35 cellular contexts compared by ENCODE assay signal in the genomic region with DNA sequence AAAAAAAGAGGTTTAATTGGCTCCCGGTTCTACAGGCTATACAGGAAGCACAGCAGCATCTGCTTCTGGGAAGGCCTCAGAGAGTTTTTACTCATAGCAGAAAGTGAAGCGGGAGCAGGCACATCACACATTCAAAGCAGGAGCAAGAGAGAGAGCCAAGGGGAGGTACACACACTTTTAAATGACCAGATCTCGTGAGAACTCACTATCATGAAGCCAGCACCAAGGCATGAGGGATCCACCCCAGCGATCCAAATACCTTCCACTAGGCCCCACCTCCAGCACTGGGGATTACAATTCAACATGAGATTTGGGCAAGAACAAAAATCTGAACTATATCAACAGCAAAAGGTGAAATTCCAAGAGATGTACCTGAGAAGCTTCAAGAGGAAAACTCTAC.
"Had no signal": no experiment of that assay in that cellular context is flagged by ENCODE, and none has a peak within 500 bp of the region (broad histone marks: within the 10 kb centered on the region; RNA-seq: fewer than 3 reads in every experiment).

No MANE protein-coding gene starts in this region.

- H3K4me3 Mint-ChIP-seq: activated CD4-positive, alpha-beta memory T cell treated with anti-CD3 and anti-CD28 coated beads for 36 hours; activated CD4-positive, alpha-beta T cell treated with anti-CD3 and anti-CD28 coated beads for 36 hours; activated CD4-positive, alpha-beta T cell treated with anti-CD3 and anti-CD28 coated beads, Interleukin-2, amount 10 ng/mL, durations not matched to agents 24 days and 14 days; activated CD8-positive, alpha-beta memory T cell treated with anti-CD3 and anti-CD28 coated beads, Interleukin-2, amount 10 ng/mL, durations not matched to agents 7 days and 5 days; activated CD8-positive, alpha-beta T cell treated with anti-CD3 and anti-CD28 coated beads, Interleukin-2, amount 10 ng/mL, durations not matched to agents 7 days and 5 days; activated naive CD8-positive, alpha-beta T cell; activated T-cell treated with anti-CD3 and anti-CD28 coated beads, Interleukin-2, amount 50 U/mL, for 72 hours; effector memory CD8-positive, alpha-beta T cell; T-helper 17 cell; T-helper 2 cell treated with Interferon-gamma antibody and Interleukin-4, amounts not matched to agents 5 μg/mL and 100 μg/mL, for 36 hours had no signal

- FAIRE-seq: astrocyte, bronchial epithelial cell, colon had no signal

- H3K4me1 ChIP-seq: esophagus squamous epithelium, gastroesophageal sphincter, heart right ventricle had no signal

- H3K36me3 ChIP-seq: brain microvascular endothelial cell, esophagus squamous epithelium, gastroesophageal sphincter, heart right ventricle, WERI-Rb-1 had no signal

- H3K4me1 Mint-ChIP-seq: activated CD4-positive, alpha-beta T cell treated with anti-CD3 and anti-CD28 coated beads for 36 hours; activated CD4-positive, alpha-beta T cell treated with anti-CD3 and anti-CD28 coated beads, Interleukin-2, amount 10 ng/mL, durations not matched to agents 24 days and 14 days; activated CD8-positive, alpha-beta memory T cell treated with anti-CD3 and anti-CD28 coated beads, Interleukin-2, amount 10 ng/mL, durations not matched to agents 7 days and 5 days; T-helper 17 cell had no signal

- ATAC-seq: activated CD4-positive, alpha-beta T cell treated with anti-CD3 and anti-CD28 coated beads for 36 hours; activated CD8-positive, alpha-beta memory T cell treated with anti-CD3 and anti-CD28 coated beads, Interleukin-2, amount 10 ng/mL, durations not matched to agents 7 days and 5 days; activated CD8-positive, alpha-beta T cell treated with anti-CD3 and anti-CD28 coated beads, Interleukin-2, amount 10 ng/mL, durations not matched to agents 7 days and 5 days; activated T-cell treated with anti-CD3 and anti-CD28 coated beads, Interleukin-2, amount 50 U/mL, for 72 hours; effector memory CD8-positive, alpha-beta T cell; gastroesophageal sphincter; heart right ventricle; T-helper 17 cell had no signal

- DNase-seq: activated CD4-positive, alpha-beta memory T cell treated with anti-CD3 and anti-CD28 coated beads for 36 hours; activated CD4-positive, alpha-beta T cell treated with anti-CD3 and anti-CD28 coated beads for 36 hours; activated CD4-positive, alpha-beta T cell treated with anti-CD3 and anti-CD28 coated beads, Interleukin-2, amount 10 ng/mL, durations not matched to agents 24 days and 14 days; activated CD4-positive, CD25-positive, alpha-beta regulatory T cell; activated CD4-positive, CD25-positive, alpha-beta regulatory T cell treated with anti-CD3 and anti-CD28 coated beads, Interleukin-2, amount 50 U/mL, for 72 hours; activated CD8-positive, alpha-beta memory T cell treated with anti-CD3 and anti-CD28 coated beads, Interleukin-2, amount 10 ng/mL, durations not matched to agents 7 days and 5 days; activated CD8-positive, alpha-beta memory T cell treated with anti-CD3 and anti-CD28 coated beads, Interleukin-2, amount 50 U/mL, for 4 hours; activated CD8-positive, alpha-beta T cell treated with anti-CD3 and anti-CD28 coated beads, Interleukin-2, amount 10 ng/mL, durations not matched to agents 7 days and 5 days; activated gamma-delta T cell treated with Interleukin-2 at 50 U/mL for 16 hours; activated naive CD4-positive, alpha-beta T cell treated with anti-CD3 and anti-CD28 coated beads, Interleukin-2, amount 50 U/mL, for 16 hours; activated naive CD4-positive, alpha-beta T cell treated with Interleukin-2 at 50 U/mL for 16 hours; activated T-cell treated with anti-CD3 and anti-CD28 coated beads, Interleukin-2, amount 50 U/mL, for 1 hour; activated T-cell treated with anti-CD3 and anti-CD28 coated beads, Interleukin-2, amount 50 U/mL, for 72 hours; amniotic stem cell; anterior cingulate cortex; brain microvascular endothelial cell; caudate nucleus; cortex of kidney; dermis blood vessel endothelial cell; effector CD4-positive, alpha-beta T cell; effector memory CD8-positive, alpha-beta T cell; esophagus squamous epithelium; foreskin melanocyte; heart right ventricle; T-helper 1 cell; T-helper 17 cell; T1000; WERI-Rb-1 had no signal

- H3K27ac Mint-ChIP-seq: activated CD4-positive, alpha-beta memory T cell treated with anti-CD3 and anti-CD28 coated beads for 36 hours; activated CD4-positive, alpha-beta T cell treated with anti-CD3 and anti-CD28 coated beads for 36 hours; activated CD4-positive, alpha-beta T cell treated with anti-CD3 and anti-CD28 coated beads, Interleukin-2, amount 10 ng/mL, durations not matched to agents 24 days and 14 days; activated CD8-positive, alpha-beta memory T cell treated with anti-CD3 and anti-CD28 coated beads, Interleukin-2, amount 10 ng/mL, durations not matched to agents 7 days and 5 days; activated CD8-positive, alpha-beta T cell treated with anti-CD3 and anti-CD28 coated beads, Interleukin-2, amount 10 ng/mL, durations not matched to agents 7 days and 5 days; activated naive CD8-positive, alpha-beta T cell; activated T-cell treated with anti-CD3 and anti-CD28 coated beads, Interleukin-2, amount 50 U/mL, for 72 hours; effector memory CD8-positive, alpha-beta T cell; T-helper 17 cell; T-helper 2 cell treated with Interferon-gamma antibody and Interleukin-4, amounts not matched to agents 5 μg/mL and 100 μg/mL, for 36 hours had no signal

- H3K27me3 Mint-ChIP-seq: activated CD4-positive, alpha-beta memory T cell treated with anti-CD3 and anti-CD28 coated beads for 36 hours had no signal

- H3K27ac ChIP-seq: brain microvascular endothelial cell, epithelial cell of prostate, esophagus squamous epithelium, gastroesophageal sphincter, heart right ventricle, WERI-Rb-1 had no signal

- H3K27me3 ChIP-seq: brain microvascular endothelial cell, esophagus squamous epithelium had no signal

- H3K4me3 ChIP-seq: esophagus squamous epithelium, gastroesophageal sphincter, heart right ventricle had no signal
